14 cellular contexts compared by ENCODE assay signal in genomic region chr3:126931806-126932187, GRCh38. TPM values are rescaled to one million over a fixed set of nuclear protein-coding genes. Genes with fewer than 3 reads are reported as not detected.
DNase-seq lines count a peak whose midpoint lies in the region; ATAC-seq, FAIRE-seq and TF ChIP-seq lines count a peak whose summit lies in the region.
"Had no signal": no experiment of that assay in that cellular context is flagged by ENCODE, and none has a peak within 500 bp of the region (broad histone marks: within the 10 kb centered on the region; RNA-seq: fewer than 3 reads in every experiment).

No MANE protein-coding gene starts in this region.

- TF ChIP-seq POLR2A in right lobe of liver (IDR thresholded peaks at IDR 0.05) = no peak

- H3K4me3 ChIP-seq in liver (ENCODE audit: low read depth in 1 of 3, low read length in 3 of 3) = no peak overlapping the region
- no peak overlapping the region for H3K4me3 ChIP-seq in right lobe of liver
- H3K4me3 ChIP-seq in pancreas = no peak overlapping the region
- H3K4me3 ChIP-seq: PC-9 had no signal

- TF ChIP-seq RAD21 in liver (IDR thresholded peaks at IDR 0.05) = no peak

- peaks cover 26% of the 10 kb centered on the region for H3K4me1 Mint-ChIP-seq in neural crest cell
- peaks cover 5% of the 10 kb centered on the region for H3K4me1 Mint-ChIP-seq in activated CD4-positive, alpha-beta T cell treated with anti-CD3 and anti-CD28 coated beads, Interleukin-2, amount 10 ng/mL, durations not matched to agents 7 days and 5 days

- intact Hi-C loops in right lobe of liver (cut with DNase I) (no loop called here), pancreas (cut with DNase I) (no loop called here)

- H3K27ac ChIP-seq in liver (ENCODE audit: low read depth in 1 of 2, low read length in 2 of 2) (peak overlapping the region; percentile 46 to 54), right lobe of liver (no peak overlapping the region), pancreas (no peak overlapping the region)
- H3K27ac ChIP-seq: C4-2B, PC-9 had no signal

- 88% methylated on average over 9 of the region's 9 CpGs for WGBS in liver
- 86% methylated on average over 5 of the region's 9 CpGs for WGBS in right lobe of liver (ENCODE audit: insufficient coverage, low coverage, low lambda C conversion rate, missing lambda C conversion rate)
- 87 to 89% methylated on average over 9 of the region's 9 CpGs for WGBS in pancreas, 2 donors

- no peaks in the 10 kb centered on the region for H3K9me3 Mint-ChIP-seq in neural crest cell
- no peaks in the 10 kb centered on the region for H3K9me3 Mint-ChIP-seq in activated CD4-positive, alpha-beta T cell treated with anti-CD3 and anti-CD28 coated beads, Interleukin-2, amount 10 ng/mL, durations not matched to agents 7 days and 5 days

- POLR2A ChIA-PET in activated CD4-positive, alpha-beta T cell treated with anti-CD3 and anti-CD28 coated beads, Interleukin-2, amount 10 ng/mL, durations not matched to agents 7 days and 5 days (lab: Charles Lee) = no interaction called here

- TF ChIP-seq CTCF in liver (IDR thresholded peaks at IDR 0.05; ENCODE audit: low read depth, low read length, missing input control) = no peak
- TF ChIP-seq CTCF in right lobe of liver (IDR thresholded peaks at IDR 0.05) = no peak
- no peak for TF ChIP-seq CTCF in neural crest cell (conservative IDR thresholded peaks at IDR 0.05)
- TF ChIP-seq CTCF in pancreas (IDR thresholded peaks at IDR 0.05) = no peak

- H3K4me1 ChIP-seq in liver (ENCODE audit: control insufficient read depth in 4 of 4, insufficient read depth in 4 of 4, low read length in 3 of 4) (peaks cover 0 to 3% (median 0%) of the 10 kb centered on the region in 4 donors), right lobe of liver (no peaks in the 10 kb centered on the region), pancreas (peaks cover 0 to 3% (median 0%) of the 10 kb centered on the region in 3 donors)

- H3K27me3 ChIP-seq in liver (ENCODE audit: control insufficient read depth in 4 of 4, insufficient read depth in 4 of 4, low read length in 3 of 4) (no peaks in the 10 kb centered on the region), right lobe of liver (no peaks in the 10 kb centered on the region), pancreas (no peaks in the 10 kb centered on the region)

- CTCF ChIA-PET in activated CD4-positive, alpha-beta T cell treated with anti-CD3 and anti-CD28 coated beads, Interleukin-2, amount 10 ng/mL, durations not matched to agents 7 days and 5 days (lab: Charles Lee) = no interaction called here

- no peak for DNase-seq in right lobe of liver
- DNase-seq in neural crest cell (ENCODE audit: low read depth, low spot score) = no peak
- DNase-seq in pancreas = no peak
- DNase-seq in activated CD4-positive, alpha-beta T cell treated with anti-CD3 and anti-CD28 coated beads, Interleukin-2, amount 10 ng/mL, durations not matched to agents 7 days and 5 days = no peak
- no peak for DNase-seq in NCI-H1417 (lab: John Stamatoyannopoulos, UW)
- DNase-seq in NCI-H187 (lab: John Stamatoyannopoulos, UW) = no peak
- DNase-seq: 8988T, NCI-H1694, NCI-H69, PC-9, SHP77 had no signal

- H3K36me3 ChIP-seq in liver (ENCODE audit: control insufficient read depth in 4 of 4, insufficient read depth in 3 of 4, low read depth in 1 of 4, low read length in 3 of 4) (no peaks in the 10 kb centered on the region), right lobe of liver (no peaks in the 10 kb centered on the region), pancreas (no peaks in the 10 kb centered on the region)

- H3K9me3 ChIP-seq in liver (ENCODE audit: control insufficient read depth in 4 of 4, low read length in 3 of 4) (no peaks in the 10 kb centered on the region), right lobe of liver (no peaks in the 10 kb centered on the region), pancreas (no peaks in the 10 kb centered on the region)

- no peak overlapping the region for H3K4me3 Mint-ChIP-seq in neural crest cell
- H3K4me3 Mint-ChIP-seq in activated CD4-positive, alpha-beta T cell treated with anti-CD3 and anti-CD28 coated beads, Interleukin-2, amount 10 ng/mL, durations not matched to agents 7 days and 5 days = no peak overlapping the region

- ATAC-seq in right lobe of liver (no peak), esophagus mucosa (peak; percentile 66), pancreas (no peak)

- H3K36me3 Mint-ChIP-seq in neural crest cell (ENCODE audit: low read depth) = no peaks in the 10 kb centered on the region
- no peaks in the 10 kb centered on the region for H3K36me3 Mint-ChIP-seq in activated CD4-positive, alpha-beta T cell treated with anti-CD3 and anti-CD28 coated beads, Interleukin-2, amount 10 ng/mL, durations not matched to agents 7 days and 5 days (ENCODE audit: low read depth)

- no peaks in the 10 kb centered on the region for H3K27me3 Mint-ChIP-seq in neural crest cell (ENCODE audit: low read depth)
- H3K27me3 Mint-ChIP-seq in activated CD4-positive, alpha-beta T cell treated with anti-CD3 and anti-CD28 coated beads, Interleukin-2, amount 10 ng/mL, durations not matched to agents 7 days and 5 days = no peaks in the 10 kb centered on the region

- H3K9ac ChIP-seq in liver (ENCODE audit: low read depth in 1 of 2, low read length in 2 of 2) = no peak overlapping the region

- H3K27ac Mint-ChIP-seq in neural crest cell (ENCODE audit: unreplicated experiment) = peak overlapping the region; percentile 59
- H3K27ac Mint-ChIP-seq in activated CD4-positive, alpha-beta T cell treated with anti-CD3 and anti-CD28 coated beads, Interleukin-2, amount 10 ng/mL, durations not matched to agents 7 days and 5 days = no peak overlapping the region

- FAIRE-seq in pancreas (lab: Jason Lieb, UNC) = no peak

TF ChIP-seq in liver, 16 proteins besides CTCF, POLR2A, EP300 and RAD21:
- TF ChIP-seq NR2F2 (IDR thresholded peaks at IDR 0.05) (no peak), HNF4G (IDR thresholded peaks at IDR 0.05) (no peak), JUND (IDR thresholded peaks at IDR 0.05) (no peak), TAF1 (conservative IDR thresholded peaks at IDR 0.05) (no peak), HNF4A (conservative IDR thresholded peaks at IDR 0.05) (no peak), FOXA1 (IDR thresholded peaks at IDR 0.05) (no peak), YY1 (IDR thresholded peaks at IDR 0.05) (no peak), EGR1 (IDR thresholded peaks at IDR 0.05; ENCODE audit: low read depth in 2 of 2) (no peak), FOXA2 (IDR thresholded peaks at IDR 0.05) (no peak), SP1 (IDR thresholded peaks at IDR 0.05) (no peak)
- TF ChIP-seq, protein P1, sequence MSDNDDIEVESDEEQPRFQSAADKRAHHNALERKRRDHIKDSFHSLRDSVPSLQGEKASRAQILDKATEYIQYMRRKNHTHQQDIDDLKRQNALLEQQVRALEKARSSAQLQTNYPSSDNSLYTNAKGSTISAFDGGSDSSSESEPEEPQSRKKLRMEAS (IDR thresholded peaks at IDR 0.05) = no peak
- TF ChIP-seq, protein P2, sequence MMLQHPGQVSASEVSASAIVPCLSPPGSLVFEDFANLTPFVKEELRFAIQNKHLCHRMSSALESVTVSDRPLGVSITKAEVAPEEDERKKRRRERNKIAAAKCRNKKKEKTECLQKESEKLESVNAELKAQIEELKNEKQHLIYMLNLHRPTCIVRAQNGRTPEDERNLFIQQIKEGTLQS (IDR thresholded peaks at IDR 0.05) = no peak
- TF ChIP-seq, protein P3, sequence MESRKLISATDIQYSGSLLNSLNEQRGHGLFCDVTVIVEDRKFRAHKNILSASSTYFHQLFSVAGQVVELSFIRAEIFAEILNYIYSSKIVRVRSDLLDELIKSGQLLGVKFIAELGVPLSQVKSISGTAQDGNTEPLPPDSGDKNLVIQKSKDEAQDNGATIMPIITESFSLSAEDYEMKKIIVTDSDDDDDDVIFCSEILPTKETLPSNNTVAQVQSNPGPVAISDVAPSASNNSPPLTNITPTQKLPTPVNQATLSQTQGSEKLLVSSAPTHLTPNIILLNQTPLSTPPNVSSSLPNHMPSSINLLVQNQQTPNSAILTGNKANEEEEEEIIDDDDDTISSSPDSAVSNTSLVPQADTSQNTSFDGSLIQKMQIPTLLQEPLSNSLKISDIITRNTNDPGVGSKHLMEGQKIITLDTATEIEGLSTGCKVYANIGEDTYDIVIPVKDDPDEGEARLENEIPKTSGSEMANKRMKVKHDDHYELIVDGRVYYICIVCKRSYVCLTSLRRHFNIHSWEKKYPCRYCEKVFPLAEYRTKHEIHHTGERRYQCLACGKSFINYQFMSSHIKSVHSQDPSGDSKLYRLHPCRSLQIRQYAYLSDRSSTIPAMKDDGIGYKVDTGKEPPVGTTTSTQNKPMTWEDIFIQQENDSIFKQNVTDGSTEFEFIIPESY (IDR thresholded peaks at IDR 0.05) = no peak

RNA-seq across cellular contexts. Expression of gene PLXNA1, which starts 51.1 kb away (rescaled TPM):
- 1 to 10 TPM; 6.8 to 8.3 TPM for total RNA-seq in liver
- 1 to 10 TPM in 1 of 2 donors, under 1 TPM in 1; 0.92 to 2.1 TPM for polyA plus RNA-seq in liver
- 1 to 10 TPM; 2.0 to 8.7 (median 5.6) TPM for total RNA-seq in right lobe of liver
- 15.9 TPM for total RNA-seq in esophagus mucosa
- 90.4 and 94.0 TPM in 2 replicates for total RNA-seq in neural crest cell
- total RNA-seq in pancreas = 10 to 100 TPM in 2 of 6 donors, 1 to 10 TPM in 4; 7.4 to 20.0 (median 8.5) TPM
- 10 to 100 TPM in 1 of 2 donors, 1 to 10 TPM in 1; 6.4 to 12.0 TPM for polyA plus RNA-seq in pancreas
- 1 to 10 TPM; 3.8 to 3.9 TPM for total RNA-seq in activated CD4-positive, alpha-beta T cell treated with anti-CD3 and anti-CD28 coated beads, Interleukin-2, amount 10 ng/mL, durations not matched to agents 7 days and 5 days

Comparison
In these comparisons a context has a peak if more than half of its experiments do, and no peak if none do; other contexts are left out.
1. H3K27ac ChIP-seq: peak in liver (2 of 2); none in right lobe of liver (0 of 3) and pancreas (0 of 4).